ENCODE assay signal across 12 cellular contexts in genomic region chr19:16119075-16119857, GRCh38. TPM values are rescaled to one million over a fixed set of nuclear protein-coding genes. Genes with fewer than 3 reads are reported as not detected.
DNase-seq lines count a peak whose midpoint lies in the region; ATAC-seq and TF ChIP-seq lines count a peak whose summit lies in the region.
"Not testable (repeated sequence)": the region's sequence is repeated elsewhere in the genome, so short reads cannot be mapped to it uniquely, and the experiment has no call there.
"Had no signal": no experiment of that assay in that cellular context is flagged by ENCODE, and none has a peak within 500 bp of the region (broad histone marks: within the 10 kb centered on the region; RNA-seq: fewer than 3 reads in every experiment).

No MANE protein-coding gene starts in this region.

- not testable (repeated sequence) for H4K20me1 ChIP-seq in Karpas-422 (ENCODE audit: insufficient read depth, low read depth, low read length)

- H3K36me3 ChIP-seq in Caco-2 (ENCODE audit: control insufficient read depth, insufficient read depth, low read length), result not testable (repeated sequence)
- peaks cover 11% of the 10 kb centered on the region for H3K36me3 ChIP-seq in Karpas-422 (ENCODE audit: insufficient read depth, low read length)
- H3K36me3 ChIP-seq in duodenal mucosa (ENCODE audit: control insufficient read depth in 1 of 2, insufficient read depth in 2 of 2, low read length in 2 of 2), result peaks cover 38 to 56% of the 10 kb centered on the region in 2 donors
- peaks cover 42 to 54% of the 10 kb centered on the region in 2 donors for H3K36me3 ChIP-seq in mucosa of rectum (ENCODE audit: control insufficient read depth in 2 of 2, insufficient read depth in 2 of 2, low read length in 2 of 2)

- H3K4me3 Mint-ChIP-seq in Caco-2 (ENCODE audit: unreplicated experiment), result not testable (repeated sequence)
- H3K4me3 Mint-ChIP-seq in activated T-cell treated with anti-CD3 and anti-CD28 coated beads, Interleukin-2, amount 50 U/mL, for 24 hours, result peak overlapping the region; percentile 62

- H3K4me3 ChIP-seq in Caco-2 (ENCODE audit: low read depth, low read length); mucosa of rectum (ENCODE audit: low read length in 2 of 2): not testable (repeated sequence)
- H3K4me3 ChIP-seq in Karpas-422 (ENCODE audit: low read length), result peak overlapping the region; percentile 52; the same call in 1 of the 2 replicates
- peak overlapping the region in 1 of 2 donors; percentile 28 for H3K4me3 ChIP-seq in duodenal mucosa (ENCODE audit: low read depth in 1 of 2, low read length in 2 of 2)

- peaks cover 38% of the 10 kb centered on the region for H3K79me2 ChIP-seq in Karpas-422 (ENCODE audit: low read length)

- TF ChIP-seq CTCF in Caco-2 (IDR thresholded peaks at IDR 0.05; ENCODE audit: insufficient read depth in 1 of 2, low read depth in 1 of 2, low read length in 1 of 2, severe bottlenecking in 1 of 2, unreplicated experiment in 1 of 2), result not testable (repeated sequence)

- intact Hi-C loops in Caco-2 (cut with micrococcal nuclease; ENCODE audit: unreplicated experiment), result not testable (repeated sequence)

- H3K27me3 Mint-ChIP-seq in Caco-2 (ENCODE audit: insufficient read depth, unreplicated experiment); activated T-cell treated with anti-CD3 and anti-CD28 coated beads, Interleukin-2, amount 50 U/mL, for 24 hours: not testable (repeated sequence)

- not testable (repeated sequence) for H3K9me3 ChIP-seq in Caco-2; Karpas-422 (ENCODE audit: low read length); duodenal mucosa (ENCODE audit: control insufficient read depth in 1 of 2, low read length in 2 of 2); mucosa of rectum (ENCODE audit: control insufficient read depth in 2 of 2, low read length in 2 of 2)

- peak overlapping the region; percentile 73 for H3K4me2 ChIP-seq in Karpas-422 (ENCODE audit: low read depth, low read length, poor library complexity, severe bottlenecking)

- not testable (repeated sequence) for H3K9me3 Mint-ChIP-seq in Caco-2 (ENCODE audit: unreplicated experiment); activated T-cell treated with anti-CD3 and anti-CD28 coated beads, Interleukin-2, amount 50 U/mL, for 24 hours

- not testable (repeated sequence) for H2AFZ ChIP-seq in Karpas-422 (ENCODE audit: low read length)

- ATAC-seq in stimulated activated naive CD8-positive, alpha-beta T cell treated with anti-CD3 and anti-CD28 coated beads, Interleukin-15, Interleukin-2, amounts not matched to agents 100 U/mL and 50 U/mL, for 24 hours, result peak; percentile 56

- H3K4me1 ChIP-seq in Caco-2 (peaks cover 17% of the 10 kb centered on the region), Karpas-422 (ENCODE audit: low read length) (peaks cover 50% of the 10 kb centered on the region), duodenal mucosa (ENCODE audit: control insufficient read depth in 1 of 2, insufficient read depth in 2 of 2, low read length in 2 of 2) (peaks cover 44 to 51% of the 10 kb centered on the region in 2 donors), mucosa of rectum (ENCODE audit: control insufficient read depth in 2 of 2, insufficient read depth in 2 of 2, low read length in 2 of 2) (peaks cover 25 to 35% of the 10 kb centered on the region in 2 donors)

- H3K9ac ChIP-seq in Karpas-422 (ENCODE audit: low read length) (peak overlapping the region; percentile 72), duodenal mucosa (ENCODE audit: low read depth in 1 of 2, low read length in 2 of 2) (peak overlapping the region in 1 of 2 donors; percentile 50), mucosa of rectum (ENCODE audit: low read depth in 1 of 2, low read length in 2 of 2) (peak overlapping the region in 1 of 2 donors; percentile 32)

- DNase-seq in Caco-2, Karpas-422: not testable (repeated sequence)
- DNase-seq in GM19240 (ENCODE audit: insufficient read length, low spot score) (peak; percentile 43), SKM-1 treated with dmso at 0.1 percent for 144 hours (lab: John Stamatoyannopoulos, UW; ENCODE audit: unreplicated experiment) (peak; percentile 38)
- peak; percentile 52 for DNase-seq in activated T-cell treated with anti-CD3 and anti-CD28 coated beads, Interleukin-2, amount 50 U/mL, for 24 hours
- DNase-seq in stimulated activated naive CD8-positive, alpha-beta T cell treated with anti-CD3 and anti-CD28 coated beads, Interleukin-15, Interleukin-2, amounts not matched to agents 100 U/mL and 50 U/mL, for 24 hours, result peak; percentile 33

- CTCF ChIA-PET in Caco-2 (lab: Charles Lee), result not testable (repeated sequence)

- not testable (repeated sequence) for H3K9me2 ChIP-seq in Karpas-422 (replicated peaks; ENCODE audit: insufficient read depth, low read length)

- not testable (repeated sequence) for H3K27me3 ChIP-seq in Caco-2 (replicated peaks; ENCODE audit: control insufficient read depth, insufficient read depth, low read length); Karpas-422 (ENCODE audit: low read length); duodenal mucosa (ENCODE audit: control insufficient read depth in 1 of 2, insufficient read depth in 2 of 2, low read length in 2 of 2); mucosa of rectum (ENCODE audit: control insufficient read depth in 2 of 2, insufficient read depth in 2 of 2, low read length in 2 of 2)

- H3K36me3 Mint-ChIP-seq in Caco-2 (ENCODE audit: insufficient read depth, unreplicated experiment), result peaks cover 86% of the 10 kb centered on the region
- H3K36me3 Mint-ChIP-seq in activated T-cell treated with anti-CD3 and anti-CD28 coated beads, Interleukin-2, amount 50 U/mL, for 24 hours (ENCODE audit: low read depth), result peaks cover 94% of the 10 kb centered on the region

- H3K4me1 Mint-ChIP-seq in Caco-2 (ENCODE audit: low read depth, unreplicated experiment), result peaks cover 12% of the 10 kb centered on the region
- H3K4me1 Mint-ChIP-seq in activated T-cell treated with anti-CD3 and anti-CD28 coated beads, Interleukin-2, amount 50 U/mL, for 24 hours (ENCODE audit: low read depth), result peaks cover 72% of the 10 kb centered on the region

- POLR2A ChIA-PET in Caco-2 (lab: Charles Lee), result interaction anchor here (0.7 kb wide), 1 partner anchor 94 kb away, joined by 6 read pairs; no protein-coding TSS in a partner anchor

- not testable (repeated sequence) for BruUV-seq in Caco-2 (replicated peaks; lab: Mats Ljungman, UMichigan)

- H3K27ac Mint-ChIP-seq in Caco-2 (ENCODE audit: unreplicated experiment), result peak overlapping the region; percentile 48
- peak overlapping the region; percentile 98 for H3K27ac Mint-ChIP-seq in activated T-cell treated with anti-CD3 and anti-CD28 coated beads, Interleukin-2, amount 50 U/mL, for 24 hours

- peak overlapping the region; percentile 95 for H3K27ac ChIP-seq in Karpas-422 (ENCODE audit: low read length)
- H3K27ac ChIP-seq in duodenal mucosa (ENCODE audit: low read depth, low read length), result peak overlapping the region; percentile 68
- peak overlapping the region; percentile 18 to 75 for H3K27ac ChIP-seq in mucosa of rectum (ENCODE audit: low read depth in 2 of 2, low read length in 2 of 2)

RNA-seq across cellular contexts. Expression of gene RAB8A, which starts 7.6 kb away (rescaled TPM):
- 108 and 129 TPM in 2 replicates for total RNA-seq in Caco-2 (2022)
- total RNA-seq in Karpas-422 (2014; rRNA removed; shearing (Covaris generic); ENCODE audit: low replicate concordance), result 30.2 and 48.8 TPM in 2 replicates

RNA-seq across cellular contexts. Expression of gene HSH2D, which starts 24.2 kb away (rescaled TPM):
- total RNA-seq in Caco-2 (2022), result 0.23 and 0.35 TPM in 2 replicates
- 22.7 and 27.4 TPM in 2 replicates for total RNA-seq in Karpas-422 (2014; rRNA removed; shearing (Covaris generic); ENCODE audit: low replicate concordance)

RNA-seq across cellular contexts. Expression of gene TPM4, which starts 43.0 kb away (rescaled TPM):
- 368 and 392 TPM in 2 replicates for total RNA-seq in Caco-2 (2022)
- total RNA-seq in Karpas-422 (2014; rRNA removed; shearing (Covaris generic); ENCODE audit: low replicate concordance), result 76.7 and 76.9 TPM in 2 replicates

RNA-seq across cellular contexts. Expression of gene CIB3, which starts 54.1 kb away (rescaled TPM):
- not detected in 2 replicates for total RNA-seq in Caco-2 (2022)
- not detected in 2 replicates for total RNA-seq in Karpas-422 (2014; rRNA removed; shearing (Covaris generic); ENCODE audit: low replicate concordance)
- total RNA-seq: left ventricle myocardium inferior; M059J; right atrium auricular region; T-helper 1 cell treated with Interleukin-12 subunit alpha and Interleukin-12 subunit beta and Interleukin-4 antibody, amounts not matched to agents 30 ng/mL and 1 ng/mL, for 36 hours had no signal

Comparison
In these comparisons a context has a peak if more than half of its experiments do, and no peak if none do; other contexts are left out.
1. RNA of gene HSH2D, which starts 24.2 kb away (total RNA-seq): 22.7 to 27.4 TPM in Karpas-422; 0.23 to 0.35 TPM in Caco-2; every median in the first group is over 10 times any median in the second.
2. Peak in every context shown above with its lines, with median percentiles within 50 percentile points of each other: H3K27ac ChIP-seq.